In the genomic region with DNA sequence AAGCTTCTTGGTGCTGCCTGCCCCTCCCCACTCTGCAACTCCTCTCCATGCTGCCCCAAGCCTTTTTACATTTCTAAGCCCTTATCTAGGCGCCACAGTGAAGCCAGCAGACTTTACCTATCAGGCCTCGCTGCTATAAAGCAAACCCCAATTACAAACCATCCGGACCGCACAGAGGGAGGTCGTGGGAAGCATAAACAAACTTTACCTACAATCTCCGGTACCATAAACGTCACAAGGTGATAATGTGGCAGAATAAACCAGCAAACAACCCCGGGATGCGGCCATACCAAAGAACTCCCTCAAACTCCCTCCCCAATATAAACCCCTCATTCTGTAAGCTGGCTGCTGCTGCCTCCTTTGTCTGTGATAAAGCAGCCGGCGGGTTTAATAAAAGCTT, we compare ENCODE assay signal across 16 cellular contexts. TPM values are rescaled to one million over a fixed set of nuclear protein-coding genes. Genes with fewer than 3 reads are reported as not detected.
DNase-seq lines count a peak whose midpoint lies in the region; ATAC-seq, FAIRE-seq and TF ChIP-seq lines count a peak whose summit lies in the region.
"Had no signal": no experiment of that assay in that cellular context is flagged by ENCODE, and none has a peak within 500 bp of the region (broad histone marks: within the 10 kb centered on the region; RNA-seq: fewer than 3 reads in every experiment).

No MANE protein-coding gene starts in this region.

- H3K9me3 Mint-ChIP-seq in dendritic cell treated with granulocyte-macrophage colony-stimulating factor and Interleukin-4, amounts not matched to agents 40 ng/mL and 50 ng/mL, for 4 days = no peaks in the 10 kb centered on the region
- no peaks in the 10 kb centered on the region for H3K9me3 Mint-ChIP-seq in mesothelial cell of epicardium
- H3K9me3 Mint-ChIP-seq: activated T-helper 17 cell treated with anti-CD3 and anti-CD28 coated beads, Interleukin-2, amount 50 U/mL, for 72 hours had no signal

- H3K56ac ChIP-seq in IMR-90 (ENCODE audit: extremely low read depth, insufficient read depth, low read length) = no peak overlapping the region

- no peak overlapping the region for H2BK20ac ChIP-seq in IMR-90 (ENCODE audit: low read depth, low read length)

- no peak overlapping the region for H4K91ac ChIP-seq in IMR-90 (ENCODE audit: insufficient read depth, low read depth, low read length)

- no peak overlapping the region for H3K4me2 ChIP-seq in IMR-90 (ENCODE audit: low read depth, low read length)

- no peak for TF ChIP-seq RAD21 in IMR-90 (IDR thresholded peaks at IDR 0.05; ENCODE audit: low read length)

- H2BK5ac ChIP-seq in IMR-90 (ENCODE audit: low read depth, low read length, poor library complexity, severe bottlenecking) = no peak overlapping the region

- intact Hi-C loops in IMR-90 (cut with micrococcal nuclease) = no loop called here
- intact Hi-C loops in dendritic cell treated with granulocyte-macrophage colony-stimulating factor and Interleukin-4, amounts not matched to agents 40 ng/mL and 50 ng/mL, for 4 days (cut with micrococcal nuclease) = loop anchor here (5.0 kb wide), 1 partner anchor 37 kb away; no protein-coding TSS in a partner anchor

- H3K9me3 ChIP-seq in IMR-90 (ENCODE audit: control insufficient read depth, insufficient read depth, low read length) (no peaks in the 10 kb centered on the region), BE2C (no peaks in the 10 kb centered on the region)
- H3K9me3 ChIP-seq: heart left ventricle, vagina had no signal

- POLR2A ChIA-PET in IMR-90 (lab: Charles Lee; ENCODE audit: unreplicated experiment) = no interaction called here

- H2AFZ ChIP-seq in ACC112 (ENCODE audit: low read length, unreplicated experiment) (no peak overlapping the region), IMR-90 (replicated peaks; ENCODE audit: low read length, poor library complexity) (no peak overlapping the region)

- no peak overlapping the region for H3K4me3 ChIP-seq in ACC112 (ENCODE audit: low read depth, low read length)
- H3K4me3 ChIP-seq in IMR-90 (ENCODE audit: insufficient read depth, low read depth, low read length) = no peak overlapping the region
- no peak overlapping the region for H3K4me3 ChIP-seq in BE2C (ENCODE audit: low read depth, low read length)
- H3K4me3 ChIP-seq: heart left ventricle, vagina had no signal

- H3K79me1 ChIP-seq in IMR-90 (ENCODE audit: low read depth in 1 of 2, low read length in 2 of 2) = peaks cover 8 to 27% of the 10 kb centered on the region in 2 experiments

- TF ChIP-seq CTCF in IMR-90 (conservative IDR thresholded peaks at IDR 0.05; ENCODE audit: low read depth, low read length) = no peak
- TF ChIP-seq CTCF in mesothelial cell of epicardium (IDR thresholded peaks at IDR 0.05; ENCODE audit: unreplicated experiment) = no peak
- TF ChIP-seq CTCF in BE2C (IDR thresholded peaks at IDR 0.05; ENCODE audit: low read depth, low read length) = no peak

- H4K5ac ChIP-seq in IMR-90 (ENCODE audit: low read depth, low read length) = no peak overlapping the region

- H2AK9ac ChIP-seq in IMR-90 (replicated peaks; ENCODE audit: low read depth, low read length, poor library complexity) = no peak overlapping the region

- H3K36me3 ChIP-seq in ACC112 (ENCODE audit: insufficient read depth, low read length) (no peaks in the 10 kb centered on the region; the same call in 1 of the 2 replicates), IMR-90 (ENCODE audit: control insufficient read depth, insufficient read depth, low read length) (peaks cover 4% of the 10 kb centered on the region), BE2C (no peaks in the 10 kb centered on the region)
- H3K36me3 ChIP-seq: vagina had no signal

- peaks cover 34% of the 10 kb centered on the region for H3K4me1 Mint-ChIP-seq in dendritic cell treated with granulocyte-macrophage colony-stimulating factor and Interleukin-4, amounts not matched to agents 40 ng/mL and 50 ng/mL, for 4 days (ENCODE audit: low read depth)
- H3K4me1 Mint-ChIP-seq in mesothelial cell of epicardium = peaks cover 37% of the 10 kb centered on the region
- H3K4me1 Mint-ChIP-seq: activated T-helper 17 cell treated with anti-CD3 and anti-CD28 coated beads, Interleukin-2, amount 50 U/mL, for 72 hours had no signal

- no peak overlapping the region; the same call in 1 of the 2 replicates for H2AK5ac ChIP-seq in IMR-90 (ENCODE audit: low read depth, low read length)

- H3K27me3 ChIP-seq in ACC112 (ENCODE audit: insufficient read depth, low read length) = no peaks in the 10 kb centered on the region
- no peaks in the 10 kb centered on the region; the same call in 1 of the 2 replicates for H3K27me3 ChIP-seq in IMR-90 (ENCODE audit: control insufficient read depth, insufficient read depth, low read length)
- no peaks in the 10 kb centered on the region for H3K27me3 ChIP-seq in BE2C
- H3K27me3 ChIP-seq: vagina had no signal

- no TSS peak for BruUV-seq in IMR-90 (replicated peaks; lab: Mats Ljungman, UMichigan)

- in situ Hi-C loops in IMR-90 (cut with MboI; ENCODE audit: low sequenced_read_pairs) = no loop called here

- no peak overlapping the region for H3K9ac ChIP-seq in IMR-90 (ENCODE audit: low read depth, low read length)

- CTCF ChIA-PET in IMR-90 (lab: Yijun Ruan, JAX) = no interaction called here

- 0 out of 2 replicates have a peak overlapping the region, but pooled peaks have one; percentile 39 for H2BK120ac ChIP-seq in IMR-90 (ENCODE audit: low read depth, low read length)

- no peak overlapping the region for H3K14ac ChIP-seq in IMR-90 (replicated peaks; ENCODE audit: low read depth, low read length)

- peak overlapping the region; percentile 86 for H3K27ac Mint-ChIP-seq in dendritic cell treated with granulocyte-macrophage colony-stimulating factor and Interleukin-4, amounts not matched to agents 40 ng/mL and 50 ng/mL, for 4 days
- peak overlapping the region; percentile 93 for H3K27ac Mint-ChIP-seq in mesothelial cell of epicardium
- H3K27ac Mint-ChIP-seq: activated T-helper 17 cell treated with anti-CD3 and anti-CD28 coated beads, Interleukin-2, amount 50 U/mL, for 72 hours had no signal

- H3K27me3 Mint-ChIP-seq in dendritic cell treated with granulocyte-macrophage colony-stimulating factor and Interleukin-4, amounts not matched to agents 40 ng/mL and 50 ng/mL, for 4 days = no peaks in the 10 kb centered on the region
- no peaks in the 10 kb centered on the region for H3K27me3 Mint-ChIP-seq in mesothelial cell of epicardium (ENCODE audit: low read depth)
- H3K27me3 Mint-ChIP-seq: activated T-helper 17 cell treated with anti-CD3 and anti-CD28 coated beads, Interleukin-2, amount 50 U/mL, for 72 hours had no signal

- FAIRE-seq in GM12891 (lab: Jason Lieb, UNC) = no peak

- ATAC-seq in IMR-90 (ENCODE audit: low read depth) = no peak
- ATAC-seq: activated T-helper 17 cell treated with anti-CD3 and anti-CD28 coated beads, Interleukin-2, amount 50 U/mL, for 72 hours; heart left ventricle had no signal

- H3K79me2 ChIP-seq in ACC112 (ENCODE audit: control insufficient read depth, insufficient read depth, low read length, unreplicated experiment) = no peaks in the 10 kb centered on the region

- H3K36me3 Mint-ChIP-seq in dendritic cell treated with granulocyte-macrophage colony-stimulating factor and Interleukin-4, amounts not matched to agents 40 ng/mL and 50 ng/mL, for 4 days (ENCODE audit: low read depth) = peaks cover 23% of the 10 kb centered on the region
- H3K36me3 Mint-ChIP-seq in mesothelial cell of epicardium = peaks cover 10% of the 10 kb centered on the region

- peaks cover 7% of the 10 kb centered on the region; the same call in 1 of the 2 replicates for H3K9me1 ChIP-seq in IMR-90 (ENCODE audit: insufficient read depth, low read length)

- H2BK15ac ChIP-seq in IMR-90 (ENCODE audit: low read depth, low read length) = no peak overlapping the region

- H4K8ac ChIP-seq in IMR-90 (ENCODE audit: low read depth in 2 of 2, low read length in 2 of 2) = no peak overlapping the region

- H3K4me1 ChIP-seq in ACC112 (ENCODE audit: control insufficient read depth, insufficient read depth, low read length, unreplicated experiment) = peaks cover 33% of the 10 kb centered on the region
- peaks cover 12% of the 10 kb centered on the region for H3K4me1 ChIP-seq in IMR-90 (ENCODE audit: control insufficient read depth, insufficient read depth, low read length)
- no peaks in the 10 kb centered on the region for H3K4me1 ChIP-seq in BE2C

- no peak overlapping the region for H3K4me3 Mint-ChIP-seq in dendritic cell treated with granulocyte-macrophage colony-stimulating factor and Interleukin-4, amounts not matched to agents 40 ng/mL and 50 ng/mL, for 4 days
- H3K4me3 Mint-ChIP-seq in mesothelial cell of epicardium = peak overlapping the region; percentile 3
- H3K4me3 Mint-ChIP-seq: activated T-helper 17 cell treated with anti-CD3 and anti-CD28 coated beads, Interleukin-2, amount 50 U/mL, for 72 hours had no signal

- H3K18ac ChIP-seq in IMR-90 (ENCODE audit: low read depth, low read length) = no peak overlapping the region

- H3K23ac ChIP-seq in IMR-90 (ENCODE audit: low read depth, low read length) = no peak overlapping the region; the same call in 1 of the 2 replicates

- TF ChIP-seq POLR2A in IMR-90 (IDR thresholded peaks at IDR 0.05; ENCODE audit: low read depth, low read length) (no peak), GM12891 (IDR thresholded peaks at IDR 0.05; ENCODE audit: low read depth, low read length) (no peak)

- H3K27ac ChIP-seq in ACC112 (ENCODE audit: low read depth, low read length) (peak overlapping the region; percentile 32; the same call in 1 of the 2 replicates), IMR-90 (ENCODE audit: insufficient read depth, low read length) (peak overlapping the region; percentile 55; the same call in 1 of the 2 replicates)
- H3K27ac ChIP-seq: vagina had no signal

- H3K4ac ChIP-seq in IMR-90 (ENCODE audit: low read depth, low read length) = peak overlapping the region; percentile 54; the same call in 1 of the 2 replicates

- WGBS in IMR-90 (ENCODE audit: extremely low coverage in 2 of 2, insufficient read length in 1 of 2), 2 experiments = 40% methylated on average over 1 of the region's 11 CpGs; no CpG with 5 or more reads in 1 of the 2 experiments

- DNase-seq in IMR-90 (no peak), mesothelial cell of epicardium (ENCODE audit: low spot score in 2 of 2, unreplicated experiment in 2 of 2) (no peak), GM12891 (ENCODE audit: insufficient read length, low spot score) (no peak), BE2C (no peak), anterior cingulate cortex (lab: John Stamatoyannopoulos, UW) (no peak), hippocampal formation (lab: John Stamatoyannopoulos, UW) (no peak)
- DNase-seq: DMS79, HCEC 1CT, heart left ventricle, NCI-H345 had no signal

- dilution Hi-C loops in IMR-90 (cut with HindIII; ENCODE audit: low sequenced_read_pairs, unreplicated experiment) = no loop called here

- H4K20me1 ChIP-seq in IMR-90 (ENCODE audit: insufficient read depth, low read length) = no peaks in the 10 kb centered on the region

TF ChIP-seq in GM12891, 5 proteins besides CTCF, POLR2A, EP300 and RAD21 (continues in another document):
- no peak for TF ChIP-seq TAF1 (IDR thresholded peaks at IDR 0.05; ENCODE audit: low read depth, low read length)

RNA-seq across cellular contexts. Expression of gene ZCCHC13, which starts 54.0 kb away (rescaled TPM):
- not detected in 2 replicates for total RNA-seq in IMR-90 (2012; rRNA removed)
- not detected in 2 replicates for polyA plus RNA-seq in IMR-90 (2012; rRNA removed)
- not detected in 2 replicates for polyA plus RNA-seq in IMR-90 (2012; cell fraction: cytosol; rRNA removed)
- not detected in 2 replicates for polyA plus RNA-seq in IMR-90 (2012; cell fraction: nucleus; rRNA removed; ENCODE audit: low replicate concordance)
- total RNA-seq in mesothelial cell of epicardium = not detected in 3 replicates
- not detected for polyA plus RNA-seq in GM12891 (2012; ENCODE audit: low read depth, missing spikeins)
- not detected for polyA plus RNA-seq in BE2C (2012; ENCODE audit: insufficient read depth, insufficient read length, low read depth)
- total RNA-seq: activated T-helper 17 cell treated with anti-CD3 and anti-CD28 coated beads, Interleukin-2, amount 50 U/mL, for 72 hours; heart left ventricle; mesenteric fat pad; RPMI7951; vagina had no signal
- polyA plus RNA-seq: heart left ventricle had no signal
